1 cellular context compared by ENCODE assay signal in the genomic region with DNA sequence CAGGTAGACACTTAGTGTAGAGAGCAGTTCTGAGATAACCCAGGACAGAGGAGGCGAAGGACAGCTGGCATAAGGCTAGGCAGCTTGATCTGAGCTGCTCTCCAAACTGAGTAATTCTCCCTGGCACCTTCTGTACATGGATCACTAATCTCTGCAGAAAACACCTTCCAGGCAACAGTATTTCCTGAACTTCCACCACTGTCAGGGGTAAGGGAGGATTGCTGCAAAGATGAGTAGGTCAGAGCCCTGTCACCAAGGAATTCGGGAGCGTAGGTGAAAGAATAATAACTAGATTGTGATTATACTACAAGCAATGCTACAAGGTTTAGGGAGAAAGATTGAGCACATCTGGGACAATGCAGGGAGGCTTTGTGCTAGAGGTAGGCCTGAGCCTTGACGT.
TF ChIP-seq lines count a peak whose summit lies in the region.

No MANE protein-coding gene starts in this region.

TF ChIP-seq in GM12878, 131 proteins besides CTCF, POLR2A, EP300 and RAD21:
- TF ChIP-seq ZZZ3 (IDR thresholded peaks at IDR 0.05; ENCODE audit: control insufficient read depth, insufficient read length, low read depth) (no peak), FOS (IDR thresholded peaks at IDR 0.05; ENCODE audit: borderline replicate concordance, extremely low read depth, insufficient read length) (no peak), BMI1 (IDR thresholded peaks at IDR 0.05; ENCODE audit: borderline replicate concordance) (no peak), TCF12 (IDR thresholded peaks at IDR 0.05; ENCODE audit: low read depth, low read length) (no peak), CREM (IDR thresholded peaks at IDR 0.05; ENCODE audit: low read depth) (no peak), BHLHE40 (IDR thresholded peaks at IDR 0.05; ENCODE audit: borderline replicate concordance in 1 of 2, low read depth in 2 of 2, low read length in 1 of 2) (no peak)
